In the genomic region with DNA sequence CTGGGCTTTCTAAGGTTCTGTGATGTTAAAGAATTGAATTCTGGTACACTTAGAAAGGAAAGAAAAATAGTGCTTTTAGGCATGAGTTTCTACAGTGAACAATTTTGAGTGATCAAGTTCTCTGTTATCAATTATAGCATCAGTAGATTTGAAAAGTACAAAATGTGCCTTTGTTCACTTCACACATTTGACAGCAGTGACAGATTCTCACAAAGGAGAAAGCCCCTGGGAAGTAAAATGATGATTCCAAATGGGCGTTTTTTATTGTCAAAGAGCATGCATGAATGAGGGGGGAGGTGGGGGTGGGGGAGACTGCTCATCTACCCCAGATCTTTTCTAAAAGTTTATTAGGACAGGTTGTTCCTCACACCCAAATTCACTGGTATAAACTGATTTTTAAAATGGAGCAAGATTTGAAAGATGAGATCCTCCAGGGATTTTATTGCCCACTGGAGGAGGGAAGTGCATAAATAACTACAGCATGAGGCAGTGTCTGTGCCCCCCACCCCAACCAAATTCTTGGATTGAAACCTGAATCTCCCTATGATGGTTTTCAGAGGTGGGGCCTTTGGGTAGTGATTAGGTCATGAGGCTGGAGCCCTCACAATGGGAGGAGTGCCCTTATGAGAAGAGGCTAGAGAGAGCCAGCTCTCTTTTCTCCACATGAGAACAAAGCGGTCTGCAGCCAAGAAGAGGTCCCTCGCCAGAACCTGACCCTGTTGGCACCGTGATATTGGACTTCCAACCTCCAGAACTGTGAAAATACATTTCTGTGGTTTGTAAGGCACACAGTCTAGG, we compare ENCODE assay signal across 18 cellular contexts.
DNase-seq lines count a peak whose midpoint lies in the region; ATAC-seq and TF ChIP-seq lines count a peak whose summit lies in the region.
"Had no signal": no experiment of that assay in that cellular context is flagged by ENCODE, and none has a peak within 500 bp of the region (broad histone marks: within the 10 kb centered on the region; RNA-seq: fewer than 3 reads in every experiment).

No MANE protein-coding gene starts in this region.

- peaks cover 21% of the 10 kb centered on the region for H3K4me1 Mint-ChIP-seq in WTC11

- H3K4me3 ChIP-seq in left lung (no peak overlapping the region), skeletal muscle cell (ENCODE audit: low read depth, low read length) (no peak overlapping the region)

- peaks cover 3% of the 10 kb centered on the region; the same call in 1 of the 2 replicates for H3K9me3 Mint-ChIP-seq in WTC11
- H3K9me3 Mint-ChIP-seq: stimulated activated memory B cell treated with anti-CD40 and anti-IgM and Interleukin-4, amounts not matched to agents 10 μg/mL and 1 μg/mL and 100 μg/mL, for 72 hours had no signal

- H3K4me3 Mint-ChIP-seq in WTC11, result no peak overlapping the region
- H3K4me3 Mint-ChIP-seq: activated T-cell treated with anti-CD3 and anti-CD28 coated beads, Interleukin-2, amount 50 U/mL, for 4 hours; stimulated activated memory B cell treated with anti-CD40 and anti-IgM and Interleukin-4, amounts not matched to agents 10 μg/mL and 1 μg/mL and 100 μg/mL, for 72 hours had no signal

- H3K27me3 ChIP-seq in left lung, result no peaks in the 10 kb centered on the region

- TF ChIP-seq CTCF in WTC11 (IDR thresholded peaks at IDR 0.05) (no peak), left lung (IDR thresholded peaks at IDR 0.05) (no peak), RWPE1 (conservative IDR thresholded peaks at IDR 0.05; ENCODE audit: low read depth) (no peak)

- peak; percentile 56 for ATAC-seq in WTC11
- peak; percentile 19 for ATAC-seq in left lung
- no peak for ATAC-seq in HG03039 (IDR thresholded peaks at IDR 0.05; ENCODE audit: unreplicated experiment)
- ATAC-seq in HG03354 (IDR thresholded peaks at IDR 0.05; ENCODE audit: poor library complexity, severe bottlenecking, unreplicated experiment), result no peak
- ATAC-seq: activated naive CD4-positive, alpha-beta T cell treated with anti-CD3 and anti-CD28 coated beads, Interleukin-2, amount 50 U/mL, for 72 hours; activated T-cell treated with anti-CD3 and anti-CD28 coated beads, Interleukin-2, amount 50 U/mL, for 4 hours; stimulated activated memory B cell treated with anti-CD40 and anti-IgM and Interleukin-4, amounts not matched to agents 10 μg/mL and 1 μg/mL and 100 μg/mL, for 72 hours had no signal

- H3K27ac Mint-ChIP-seq in WTC11, result peak overlapping the region; percentile 73; the same call in 1 of the 2 replicates
- H3K27ac Mint-ChIP-seq: activated naive CD4-positive, alpha-beta T cell treated with anti-CD3 and anti-CD28 coated beads, Interleukin-2, amount 50 U/mL, for 72 hours; progenitor cell of endocrine pancreas; stimulated activated memory B cell treated with anti-CD40 and anti-IgM and Interleukin-4, amounts not matched to agents 10 μg/mL and 1 μg/mL and 100 μg/mL, for 72 hours had no signal

- CTCF ChIA-PET in HEK293T (lab: Yijun Ruan, JAX), result no interaction called here
- CTCF ChIA-PET in WTC11 (lab: Charles Lee), result interaction anchor here (1.4 kb wide), 2 partner anchors 26 to 537 kb away, joined by 3 read pairs; no protein-coding TSS in a partner anchor
- CTCF ChIA-PET in RWPE1 (lab: Yijun Ruan, JAX), result no interaction called here

- H3K4me1 ChIP-seq in left lung, result no peaks in the 10 kb centered on the region

- intact Hi-C loops in left lung (cut with DNase I), result no loop called here

- no peaks in the 10 kb centered on the region for H3K9me3 ChIP-seq in left lung

- DNase-seq in HEK293T (ENCODE audit: extremely low spot score) (no peak), WTC11 (ENCODE audit: low spot score) (no peak), left lung (no peak), skeletal muscle cell (ENCODE audit: low read depth) (peak; percentile 45), RWPE1 (ENCODE audit: low spot score) (no peak)
- DNase-seq: activated T-cell treated with anti-CD3 and anti-CD28 coated beads, Interleukin-2, amount 50 U/mL, for 4 hours; effector CD4-positive, alpha-beta T cell; EL; kidney; NCI-H1694 treated with DMSO at 0.1 percent for 48 hours; NCI-H510A; trophoblast cell had no signal

- H3K27ac ChIP-seq in left lung, result no peak overlapping the region
- H3K27ac ChIP-seq in RWPE1, result no peak overlapping the region
- H3K27ac ChIP-seq: C4-2B had no signal

- no peaks in the 10 kb centered on the region for H3K36me3 Mint-ChIP-seq in WTC11
- H3K36me3 Mint-ChIP-seq: stimulated activated memory B cell treated with anti-CD40 and anti-IgM and Interleukin-4, amounts not matched to agents 10 μg/mL and 1 μg/mL and 100 μg/mL, for 72 hours had no signal

- no peaks in the 10 kb centered on the region for H3K36me3 ChIP-seq in left lung

- POLR2A ChIA-PET in HEK293T (lab: Yijun Ruan, JAX) (interaction anchor here (0.9 to 1.4 kb wide), 4 partner anchors 9 to 26 kb away, joined by 3 to 4 read pairs (median 3); no protein-coding TSS in a partner anchor), WTC11 (lab: Charles Lee) (no interaction called here), RWPE1 (lab: Yijun Ruan, JAX; ENCODE audit: low non-redundant PET) (no interaction called here)

- peaks cover 3% of the 10 kb centered on the region; the same call in 1 of the 2 replicates for H3K27me3 Mint-ChIP-seq in WTC11 (ENCODE audit: low read depth)
- H3K27me3 Mint-ChIP-seq: progenitor cell of endocrine pancreas had no signal

TF ChIP-seq in HEK293T, 16 proteins besides CTCF, POLR2A, EP300 and RAD21:
- no peak for TF ChIP-seq ELF4 (IDR thresholded peaks at IDR 0.05)
- no peak for TF ChIP-seq HDGF (IDR thresholded peaks at IDR 0.05; ENCODE audit: borderline replicate concordance)
- TF ChIP-seq, protein P1, sequence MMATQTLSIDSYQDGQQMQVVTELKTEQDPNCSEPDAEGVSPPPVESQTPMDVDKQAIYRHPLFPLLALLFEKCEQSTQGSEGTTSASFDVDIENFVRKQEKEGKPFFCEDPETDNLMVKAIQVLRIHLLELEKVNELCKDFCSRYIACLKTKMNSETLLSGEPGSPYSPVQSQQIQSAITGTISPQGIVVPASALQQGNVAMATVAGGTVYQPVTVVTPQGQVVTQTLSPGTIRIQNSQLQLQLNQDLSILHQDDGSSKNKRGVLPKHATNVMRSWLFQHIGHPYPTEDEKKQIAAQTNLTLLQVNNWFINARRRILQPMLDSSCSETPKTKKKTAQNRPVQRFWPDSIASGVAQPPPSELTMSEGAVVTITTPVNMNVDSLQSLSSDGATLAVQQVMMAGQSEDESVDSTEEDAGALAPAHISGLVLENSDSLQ (IDR thresholded peaks at IDR 0.05), result peak; percentile 19; the same call in 1 of the 2 replicates

TF ChIP-seq in WTC11, 78 proteins besides CTCF, POLR2A, EP300 and RAD21 (continues in another document):
- TF ChIP-seq, protein P2, sequence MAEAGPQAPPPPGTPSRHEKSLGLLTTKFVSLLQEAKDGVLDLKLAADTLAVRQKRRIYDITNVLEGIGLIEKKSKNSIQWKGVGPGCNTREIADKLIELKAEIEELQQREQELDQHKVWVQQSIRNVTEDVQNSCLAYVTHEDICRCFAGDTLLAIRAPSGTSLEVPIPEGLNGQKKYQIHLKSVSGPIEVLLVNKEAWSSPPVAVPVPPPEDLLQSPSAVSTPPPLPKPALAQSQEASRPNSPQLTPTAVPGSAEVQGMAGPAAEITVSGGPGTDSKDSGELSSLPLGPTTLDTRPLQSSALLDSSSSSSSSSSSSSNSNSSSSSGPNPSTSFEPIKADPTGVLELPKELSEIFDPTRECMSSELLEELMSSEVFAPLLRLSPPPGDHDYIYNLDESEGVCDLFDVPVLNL (CRISPR knock-in tag; IDR thresholded peaks at IDR 0.05; ENCODE audit: borderline replicate concordance, low read depth), result no peak
- TF ChIP-seq, protein P3, sequence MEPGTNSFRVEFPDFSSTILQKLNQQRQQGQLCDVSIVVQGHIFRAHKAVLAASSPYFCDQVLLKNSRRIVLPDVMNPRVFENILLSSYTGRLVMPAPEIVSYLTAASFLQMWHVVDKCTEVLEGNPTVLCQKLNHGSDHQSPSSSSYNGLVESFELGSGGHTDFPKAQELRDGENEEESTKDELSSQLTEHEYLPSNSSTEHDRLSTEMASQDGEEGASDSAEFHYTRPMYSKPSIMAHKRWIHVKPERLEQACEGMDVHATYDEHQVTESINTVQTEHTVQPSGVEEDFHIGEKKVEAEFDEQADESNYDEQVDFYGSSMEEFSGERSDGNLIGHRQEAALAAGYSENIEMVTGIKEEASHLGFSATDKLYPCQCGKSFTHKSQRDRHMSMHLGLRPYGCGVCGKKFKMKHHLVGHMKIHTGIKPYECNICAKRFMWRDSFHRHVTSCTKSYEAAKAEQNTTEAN (CRISPR knock-in tag; IDR thresholded peaks at IDR 0.05), result no peak
- no peak for TF ChIP-seq ZNF317 (CRISPR knock-in tag; IDR thresholded peaks at IDR 0.05; ENCODE audit: borderline replicate concordance, low read depth)
- no peak for TF ChIP-seq ZNF121 (CRISPR knock-in tag; IDR thresholded peaks at IDR 0.05)
- no peak for TF ChIP-seq ZNF396 (CRISPR knock-in tag; IDR thresholded peaks at IDR 0.05; ENCODE audit: borderline replicate concordance)
- no peak for TF ChIP-seq NR3C1 (CRISPR knock-in tag; conservative IDR thresholded peaks at IDR 0.05; ENCODE audit: low read depth)
- no peak for TF ChIP-seq RELA (CRISPR knock-in tag; IDR thresholded peaks at IDR 0.05; ENCODE audit: borderline replicate concordance)
- no peak for TF ChIP-seq TP53 (CRISPR knock-in tag; IDR thresholded peaks at IDR 0.05)
- no peak for TF ChIP-seq ZNF138 (CRISPR knock-in tag; conservative IDR thresholded peaks at IDR 0.05)
- TF ChIP-seq TEAD1 (CRISPR knock-in tag; IDR thresholded peaks at IDR 0.05), result no peak
- TF ChIP-seq ZNF232 (CRISPR knock-in tag; IDR thresholded peaks at IDR 0.05), result no peak
- TF ChIP-seq, protein P4, sequence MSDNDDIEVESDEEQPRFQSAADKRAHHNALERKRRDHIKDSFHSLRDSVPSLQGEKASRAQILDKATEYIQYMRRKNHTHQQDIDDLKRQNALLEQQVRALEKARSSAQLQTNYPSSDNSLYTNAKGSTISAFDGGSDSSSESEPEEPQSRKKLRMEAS (CRISPR knock-in tag; IDR thresholded peaks at IDR 0.05), result no peak
- TF ChIP-seq ATF1 (CRISPR knock-in tag; IDR thresholded peaks at IDR 0.05), result no peak
- no peak for TF ChIP-seq JAZF1 (CRISPR knock-in tag; IDR thresholded peaks at IDR 0.05)
- no peak for TF ChIP-seq NFE2L1 (CRISPR knock-in tag; IDR thresholded peaks at IDR 0.05)

Comparison
In these comparisons a context has a peak if more than half of its experiments do, and no peak if none do; other contexts are left out.
1. ATAC-seq: peak in WTC11 (single experiment) and left lung (single experiment); none in HG03039 (single experiment) and HG03354 (single experiment).